ENCODE assay signal across 8 cellular contexts in genomic region chr9:34377402-34377741, GRCh38. TPM values are rescaled to one million over a fixed set of nuclear protein-coding genes. Genes with fewer than 3 reads are reported as not detected.
DNase-seq lines count a peak whose midpoint lies in the region; ATAC-seq and TF ChIP-seq lines count a peak whose summit lies in the region.

No MANE protein-coding gene starts in this region.

- intact Hi-C loops in ascending aorta (cut with DNase I) (loop anchor here (2.0 to 5.0 kb wide), 3 partner anchors 81 to 199 kb away; partner anchors contain the start of genes DNAI1, FAM219A and UBAP1), left lung (cut with DNase I) (no loop called here)

- no peaks in the 10 kb centered on the region for H3K27me3 Mint-ChIP-seq in activated naive CD4-positive, alpha-beta T cell treated with anti-CD3 and anti-CD28 coated beads, Interleukin-2, amount 50 U/mL, for 24 hours

- no peak for TF ChIP-seq CTCF in ascending aorta (IDR thresholded peaks at IDR 0.05)
- no peak for TF ChIP-seq CTCF in left lung (IDR thresholded peaks at IDR 0.05)

- no peak overlapping the region for H3K27ac Mint-ChIP-seq in activated naive CD4-positive, alpha-beta T cell treated with anti-CD3 and anti-CD28 coated beads, Interleukin-2, amount 50 U/mL, for 24 hours

- H3K9me3 ChIP-seq in ascending aorta (no peaks in the 10 kb centered on the region), left lung (no peaks in the 10 kb centered on the region)

- peak overlapping the region; percentile 85 to 86 for H3K4me3 ChIP-seq in ascending aorta
- peak overlapping the region; percentile 58 to 62 for H3K4me3 ChIP-seq in left lung

- no peak for DNase-seq in activated naive CD4-positive, alpha-beta T cell (lab: John Stamatoyannopoulos, UW)
- DNase-seq in ascending aorta (ENCODE audit: low spot score in 2 of 2) (no peak), left lung (peak; percentile 62 to 83), NCI-H774 (lab: John Stamatoyannopoulos, UW) (no peak)
- no peak for DNase-seq in stimulated activated naive CD4-positive, alpha-beta T cell treated with Interleukin-2 at 50 U/mL for 16 hours (lab: John Stamatoyannopoulos, UW)

- H3K36me3 ChIP-seq in ascending aorta (peaks cover 0 to 3% of the 10 kb centered on the region in 2 donors), left lung (peaks cover 0 to 2% of the 10 kb centered on the region in 2 donors)

- ATAC-seq in left lung (no peak), HG02885 (IDR thresholded peaks at IDR 0.05; ENCODE audit: poor library complexity, unreplicated experiment) (no peak)

- H3K9me3 Mint-ChIP-seq in activated naive CD4-positive, alpha-beta T cell treated with anti-CD3 and anti-CD28 coated beads, Interleukin-2, amount 50 U/mL, for 24 hours: no peaks in the 10 kb centered on the region

- H3K27me3 ChIP-seq in ascending aorta (no peaks in the 10 kb centered on the region), left lung (peaks cover 0 to 17% of the 10 kb centered on the region in 2 donors)

- H3K4me1 Mint-ChIP-seq in activated naive CD4-positive, alpha-beta T cell treated with anti-CD3 and anti-CD28 coated beads, Interleukin-2, amount 50 U/mL, for 24 hours: peaks cover 47% of the 10 kb centered on the region

- H3K4me3 Mint-ChIP-seq in activated naive CD4-positive, alpha-beta T cell treated with anti-CD3 and anti-CD28 coated beads, Interleukin-2, amount 50 U/mL, for 24 hours: peak overlapping the region; percentile 90

- peak overlapping the region; percentile 74 to 78 for H3K27ac ChIP-seq in ascending aorta
- H3K27ac ChIP-seq in left lung: peak overlapping the region; percentile 26 to 60
- H3K27ac ChIP-seq in temporal lobe (ENCODE audit: low read depth, low read length): peak overlapping the region; percentile 81

- H3K4me1 ChIP-seq in ascending aorta: peaks cover 7 to 16% of the 10 kb centered on the region in 2 donors
- H3K4me1 ChIP-seq in left lung: peaks cover 13 to 51% of the 10 kb centered on the region in 2 donors

- peaks cover 1% of the 10 kb centered on the region for H3K36me3 Mint-ChIP-seq in activated naive CD4-positive, alpha-beta T cell treated with anti-CD3 and anti-CD28 coated beads, Interleukin-2, amount 50 U/mL, for 24 hours

RNA-seq across cellular contexts. Expression of gene MYORG, which starts 0.7 kb away (rescaled TPM):
- total RNA-seq in ascending aorta: 11.0 TPM
- 10 to 100 TPM in 1 of 2 donors, 1 to 10 TPM in 1; 6.9 to 22.6 TPM for total RNA-seq in left lung
- 9.8 TPM for total RNA-seq in temporal lobe

RNA-seq across cellular contexts. Expression of gene NUDT2, which starts 48.0 kb away (rescaled TPM):
- total RNA-seq in ascending aorta (not detected), left lung (10 to 100 TPM; 10.3 to 11.9 TPM), temporal lobe (12.5 TPM)

RNA-seq across cellular contexts. Expression of gene KIF24, which starts 48.3 kb away (rescaled TPM):
- 0.21 TPM for total RNA-seq in ascending aorta
- 1 to 10 TPM; 2.4 TPM for total RNA-seq in left lung
- 1.2 TPM for total RNA-seq in temporal lobe

Comparison
In these comparisons a context has a peak if more than half of its experiments do, and no peak if none do; other contexts are left out.
1. DNase-seq: peak in left lung (2 of 2); none in activated naive CD4-positive, alpha-beta T cell (0 of 4), ascending aorta (0 of 2), NCI-H774 (single experiment) and stimulated activated naive CD4-positive, alpha-beta T cell treated with Interleukin-2 at 50 U/mL for 16 hours (single experiment).
2. RNA of gene NUDT2, which starts 48.0 kb away (total RNA-seq): 12.5 TPM in temporal lobe (single experiment) and 10.3 to 11.9 TPM in left lung; not detected in ascending aorta (single experiment); every median in the first group is over 10 times any median in the second.
3. Peak in every context shown above with its lines, with median percentiles within 50 percentile points of each other: H3K27ac ChIP-seq.